In the genomic region with DNA sequence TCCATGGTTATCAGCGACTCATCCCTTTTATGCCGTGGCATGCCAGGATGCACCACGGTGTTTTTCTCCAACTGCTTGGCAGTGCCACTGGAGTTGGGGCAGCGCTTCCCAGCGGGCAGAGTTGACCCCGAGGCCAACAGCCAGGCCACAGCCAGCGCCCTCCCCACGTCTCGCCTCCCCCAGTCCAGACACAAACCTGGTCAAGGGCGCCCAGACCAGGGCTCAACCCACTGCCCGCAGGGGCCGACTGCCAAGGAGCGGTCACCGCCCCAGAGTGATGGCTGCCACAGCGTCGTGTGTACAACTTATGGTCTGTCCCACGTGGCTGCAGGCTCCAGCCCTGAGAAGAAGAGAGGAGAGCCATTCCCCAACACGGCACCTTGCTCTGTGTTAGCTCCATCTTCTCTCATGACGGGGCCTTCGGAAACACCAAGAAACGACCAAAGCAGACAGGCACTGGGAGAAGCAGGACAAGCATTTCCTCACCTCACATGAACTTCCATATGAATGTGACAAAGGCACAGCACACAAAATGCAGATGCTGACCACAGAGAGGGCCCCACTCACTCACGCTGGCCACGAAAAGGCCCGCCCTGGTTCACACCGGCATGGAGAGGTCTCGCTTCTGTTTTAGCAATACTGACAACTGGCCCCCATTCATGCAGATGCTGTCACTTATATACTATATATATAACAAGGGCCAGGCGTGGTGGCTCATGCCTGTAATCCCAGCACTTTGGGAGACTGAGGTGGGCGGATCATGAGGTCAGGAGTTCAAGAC, we compare ENCODE assay signal across 7 cellular contexts. TPM values are rescaled to one million over a fixed set of nuclear protein-coding genes. Genes with fewer than 3 reads are reported as not detected.
DNase-seq lines count a peak whose midpoint lies in the region; ATAC-seq and TF ChIP-seq lines count a peak whose summit lies in the region.

No MANE protein-coding gene starts in this region.

- H3K27me3 Mint-ChIP-seq in CD4-positive, alpha-beta memory T cell: no peaks in the 10 kb centered on the region
- peaks cover 5% of the 10 kb centered on the region for H3K27me3 Mint-ChIP-seq in GM23338 (ENCODE audit: insufficient read depth, low read depth, poor library complexity)
- no peaks in the 10 kb centered on the region for H3K27me3 Mint-ChIP-seq in activated T-helper 2 cell treated with anti-CD3 and anti-CD28 coated beads, Interferon-gamma antibody, Interleukin-2, Interleukin-4, amounts not matched to agents 10 μg/mL and 5 μg/mL and 100 μg/mL, durations not matched to agents 14 hours and 24 hours and 36 hours (ENCODE audit: low read depth)
- H3K27me3 Mint-ChIP-seq in naive thymus-derived CD8-positive, alpha-beta T cell: peaks cover 0 to 3% (median 0%) of the 10 kb centered on the region in 5 donors

- H3K9me3 Mint-ChIP-seq in CD4-positive, alpha-beta memory T cell: peaks cover 0 to 5% (median 0%) of the 10 kb centered on the region in 8 donors
- H3K9me3 Mint-ChIP-seq in GM23338: no peaks in the 10 kb centered on the region
- H3K9me3 Mint-ChIP-seq in activated T-helper 2 cell treated with anti-CD3 and anti-CD28 coated beads, Interferon-gamma antibody, Interleukin-2, Interleukin-4, amounts not matched to agents 10 μg/mL and 5 μg/mL and 100 μg/mL, durations not matched to agents 14 hours and 24 hours and 36 hours: no peaks in the 10 kb centered on the region
- H3K9me3 Mint-ChIP-seq in naive thymus-derived CD8-positive, alpha-beta T cell: peaks cover 0 to 3% (median 0%) of the 10 kb centered on the region in 9 donors

- H3K4me1 ChIP-seq in CD4-positive, alpha-beta memory T cell (ENCODE audit: insufficient read depth, low read length): peaks cover 72% of the 10 kb centered on the region
- H3K4me1 ChIP-seq in GM23338 (ENCODE audit: insufficient read depth) (peaks cover 4% of the 10 kb centered on the region; the same call in 1 of the 2 replicates), psoas muscle (peaks cover 13% of the 10 kb centered on the region)

- peak overlapping the region; percentile 52 for H3K27ac ChIP-seq in CD4-positive, alpha-beta memory T cell (ENCODE audit: low read depth, low read length)
- peak overlapping the region; percentile 55; the same call in 1 of the 2 replicates for H3K27ac ChIP-seq in GM23338 (ENCODE audit: low read depth)
- no peak overlapping the region for H3K27ac ChIP-seq in psoas muscle

- no peaks in the 10 kb centered on the region for H3K9me2 ChIP-seq in GM23338 (ENCODE audit: insufficient read depth)

- H3K4me3 ChIP-seq in CD4-positive, alpha-beta memory T cell (ENCODE audit: low read length in 2 of 2): peak overlapping the region; percentile 14 to 60
- H3K4me3 ChIP-seq in GM23338: no peak overlapping the region
- H3K4me3 ChIP-seq in psoas muscle: no peak overlapping the region

- peaks cover 4 to 10% of the 10 kb centered on the region in 2 donors for H3K36me3 Mint-ChIP-seq in CD4-positive, alpha-beta memory T cell
- H3K36me3 Mint-ChIP-seq in GM23338 (ENCODE audit: low read depth): 0 out of 3 replicates have a peak, but pooled peaks cover 3% of the 10 kb centered on the region
- H3K36me3 Mint-ChIP-seq in activated T-helper 2 cell treated with anti-CD3 and anti-CD28 coated beads, Interferon-gamma antibody, Interleukin-2, Interleukin-4, amounts not matched to agents 10 μg/mL and 5 μg/mL and 100 μg/mL, durations not matched to agents 14 hours and 24 hours and 36 hours (ENCODE audit: low read depth): peaks cover 5% of the 10 kb centered on the region
- peaks cover 0 to 7% (median 2%) of the 10 kb centered on the region in 3 donors for H3K36me3 Mint-ChIP-seq in naive thymus-derived CD8-positive, alpha-beta T cell

- ATAC-seq in GM23338: no peak
- no peak for ATAC-seq in naive thymus-derived CD8-positive, alpha-beta T cell
- no peak for ATAC-seq in GM19351 (IDR thresholded peaks at IDR 0.05; ENCODE audit: unreplicated experiment)
- ATAC-seq in psoas muscle: no peak

- no peak overlapping the region; the same call in 1 of the 2 replicates for H3K4me2 ChIP-seq in GM23338

- H3K4me3 Mint-ChIP-seq in CD4-positive, alpha-beta memory T cell: peak overlapping the region; percentile 69 to 85 (median 80)
- no peak overlapping the region; the same call in 2 of the 3 replicates for H3K4me3 Mint-ChIP-seq in GM23338
- H3K4me3 Mint-ChIP-seq in activated T-helper 2 cell treated with anti-CD3 and anti-CD28 coated beads, Interferon-gamma antibody, Interleukin-2, Interleukin-4, amounts not matched to agents 10 μg/mL and 5 μg/mL and 100 μg/mL, durations not matched to agents 14 hours and 24 hours and 36 hours (ENCODE audit: low read depth): peak overlapping the region; percentile 34
- H3K4me3 Mint-ChIP-seq in naive thymus-derived CD8-positive, alpha-beta T cell: peak overlapping the region; percentile 73 to 88 (median 81)

- H3K9me3 ChIP-seq in CD4-positive, alpha-beta memory T cell (ENCODE audit: control insufficient read depth in 1 of 2, low read length in 2 of 2): no peaks in the 10 kb centered on the region
- H3K9me3 ChIP-seq in psoas muscle: no peaks in the 10 kb centered on the region

- peak overlapping the region; percentile 94 to 99 (median 97) for H3K27ac Mint-ChIP-seq in CD4-positive, alpha-beta memory T cell
- H3K27ac Mint-ChIP-seq in GM23338: no peak overlapping the region
- H3K27ac Mint-ChIP-seq in activated T-helper 2 cell treated with anti-CD3 and anti-CD28 coated beads, Interferon-gamma antibody, Interleukin-2, Interleukin-4, amounts not matched to agents 10 μg/mL and 5 μg/mL and 100 μg/mL, durations not matched to agents 14 hours and 24 hours and 36 hours: peak overlapping the region; percentile 13
- peak overlapping the region; percentile 70 to 98 (median 96) for H3K27ac Mint-ChIP-seq in naive thymus-derived CD8-positive, alpha-beta T cell

- H3F3A ChIP-seq in GM23338 (replicated peaks; ENCODE audit: low read depth): 0 out of 2 replicates have a peak, but pooled peaks cover 3% of the 10 kb centered on the region

- CTCF ChIA-PET in CD4-positive, alpha-beta memory T cell (lab: Charles Lee; ENCODE audit: partially characterized antibody): interaction anchor here (1.0 to 1.3 kb wide), 3 partner anchors 17 to 144 kb away, joined by 3 to 5 read pairs (median 3); a partner anchor contains a TSS

- no peak for TF ChIP-seq CTCF in GM23338 (conservative IDR thresholded peaks at IDR 0.05; ENCODE audit: low read depth in 2 of 2)
- no peak for TF ChIP-seq CTCF in psoas muscle (IDR thresholded peaks at IDR 0.05)

- peaks cover 5% of the 10 kb centered on the region for H3K36me3 ChIP-seq in CD4-positive, alpha-beta memory T cell (ENCODE audit: insufficient read depth, low read length)
- H3K36me3 ChIP-seq in GM23338 (ENCODE audit: insufficient read depth): no peaks in the 10 kb centered on the region
- H3K36me3 ChIP-seq in psoas muscle (ENCODE audit: insufficient read depth in 1 of 2, low read depth in 1 of 2): peaks cover 0 to 5% of the 10 kb centered on the region in 2 donors

- WGBS in psoas muscle, 3 donors: 84 to 87% (median 85%) methylated on average over 28 of the region's 28 CpGs

- POLR2A ChIA-PET in CD4-positive, alpha-beta memory T cell (lab: Charles Lee; ENCODE audit: partially characterized antibody): interaction anchor here (0.6 to 2.0 kb wide), 5 partner anchors 11 to 98 kb away, joined by 3 to 19 read pairs (median 4); a partner anchor contains a TSS
- POLR2A ChIA-PET in naive thymus-derived CD8-positive, alpha-beta T cell (lab: Charles Lee): interaction anchor here (1.0 to 1.8 kb wide), 10 partner anchors 11 to 91 kb away, joined by 3 to 7 read pairs (median 3); a partner anchor contains a TSS

- intact Hi-C loops in CD4-positive, alpha-beta memory T cell (cut with micrococcal nuclease): loop anchor here (2.0 kb wide), 1 partner anchor 27 kb away; a partner anchor contains a TSS
- intact Hi-C loops in activated T-helper 2 cell treated with anti-CD3 and anti-CD28 coated beads, Interferon-gamma antibody, Interleukin-2, Interleukin-4, amounts not matched to agents 10 μg/mL and 5 μg/mL and 100 μg/mL, durations not matched to agents 14 hours and 24 hours and 36 hours (cut with micrococcal nuclease): no loop called here
- intact Hi-C loops in psoas muscle (cut with DNase I): no loop called here

- no peak overlapping the region for H2AFZ ChIP-seq in GM23338

- H3K4me1 Mint-ChIP-seq in CD4-positive, alpha-beta memory T cell: peaks cover 37 to 77% (median 49%) of the 10 kb centered on the region in 4 donors
- H3K4me1 Mint-ChIP-seq in GM23338: peaks cover 17% of the 10 kb centered on the region
- peaks cover 29% of the 10 kb centered on the region for H3K4me1 Mint-ChIP-seq in activated T-helper 2 cell treated with anti-CD3 and anti-CD28 coated beads, Interferon-gamma antibody, Interleukin-2, Interleukin-4, amounts not matched to agents 10 μg/mL and 5 μg/mL and 100 μg/mL, durations not matched to agents 14 hours and 24 hours and 36 hours (ENCODE audit: low read depth)
- H3K4me1 Mint-ChIP-seq in naive thymus-derived CD8-positive, alpha-beta T cell: peaks cover 23 to 77% (median 66%) of the 10 kb centered on the region in 4 donors

- peaks cover 98% of the 10 kb centered on the region for H3K79me2 ChIP-seq in GM23338 (replicated peaks; ENCODE audit: insufficient read depth)

- DNase-seq in CD4-positive, alpha-beta memory T cell: peak in 1 of 5 donors; percentile 19
- DNase-seq in GM23338 (ENCODE audit: low spot score) (no peak), psoas muscle (no peak), NCI-H446 (lab: John Stamatoyannopoulos, UW) (no peak)
- DNase-seq in activated T-helper 2 cell treated with anti-CD3 and anti-CD28 coated beads, Interferon-gamma antibody, Interleukin-2, Interleukin-4, amounts not matched to agents 10 μg/mL and 5 μg/mL and 100 μg/mL, durations not matched to agents 14 hours and 24 hours and 36 hours (ENCODE audit: low spot score): no peak
- DNase-seq in naive thymus-derived CD8-positive, alpha-beta T cell: no peak

- peaks cover 27% of the 10 kb centered on the region for H4K20me1 ChIP-seq in GM23338 (replicated peaks; ENCODE audit: insufficient read depth)

- H3K27me3 ChIP-seq in CD4-positive, alpha-beta memory T cell (ENCODE audit: insufficient read depth, low read length): no peaks in the 10 kb centered on the region
- H3K27me3 ChIP-seq in GM23338 (ENCODE audit: insufficient read depth) (no peaks in the 10 kb centered on the region), psoas muscle (ENCODE audit: insufficient read depth in 3 of 3, low read length in 2 of 3) (no peaks in the 10 kb centered on the region)

RNA-seq across cellular contexts. Expression of a gene that starts 27.0 kb away (rescaled TPM):
- 10 to 100 TPM; 40.3 to 43.0 TPM for total RNA-seq in CD4-positive, alpha-beta memory T cell
- polyA plus RNA-seq in CD4-positive, alpha-beta memory T cell: 1 to 10 TPM in 1 of 2 donors, under 1 TPM in 1; 0.67 to 6.0 TPM
- total RNA-seq in GM23338 (2014; rRNA removed; shearing (Covaris generic)): 50.6 and 54.5 TPM in 2 replicates
- polyA plus RNA-seq in GM23338 (2016; fragmentation: Nextera tagmentation; extraction: Ambion mirVana) (14.3 and 15.0 TPM in 2 replicates), psoas muscle (10 to 100 TPM; 23.5 to 32.3 (median 29.5) TPM)
- total RNA-seq in activated T-helper 2 cell treated with anti-CD3 and anti-CD28 coated beads, Interferon-gamma antibody, Interleukin-2, Interleukin-4, amounts not matched to agents 10 μg/mL and 5 μg/mL and 100 μg/mL, durations not matched to agents 14 hours and 24 hours and 36 hours: 28.1 and 29.1 TPM in 2 replicates
- 10 to 100 TPM; 40.7 to 44.0 TPM for total RNA-seq in naive thymus-derived CD8-positive, alpha-beta T cell
- 1 to 10 TPM; 1.6 to 4.1 (median 2.2) TPM for polyA plus RNA-seq in naive thymus-derived CD8-positive, alpha-beta T cell
- 10 to 100 TPM; 12.1 to 23.2 (median 22.8) TPM for total RNA-seq in psoas muscle

RNA-seq across cellular contexts. Expression of a gene that starts 42.6 kb away (rescaled TPM):
- total RNA-seq in CD4-positive, alpha-beta memory T cell: not detected
- polyA plus RNA-seq in CD4-positive, alpha-beta memory T cell: not detected
- total RNA-seq in GM23338 (2014; rRNA removed; shearing (Covaris generic)): 0.87 TPM in 1 of 2 replicates, not detected in the other
- polyA plus RNA-seq in GM23338 (2016; fragmentation: Nextera tagmentation; extraction: Ambion mirVana) (0.39 and 0.52 TPM in 2 replicates), psoas muscle (under 1 TPM in 2 of 3 donors, not detected in 1; 0.08 to 0.14 TPM)
- not detected in 2 replicates for total RNA-seq in activated T-helper 2 cell treated with anti-CD3 and anti-CD28 coated beads, Interferon-gamma antibody, Interleukin-2, Interleukin-4, amounts not matched to agents 10 μg/mL and 5 μg/mL and 100 μg/mL, durations not matched to agents 14 hours and 24 hours and 36 hours
- under 1 TPM in 1 of 2 experiments, not detected in 1; 0.44 TPM for total RNA-seq in naive thymus-derived CD8-positive, alpha-beta T cell
- not detected for polyA plus RNA-seq in naive thymus-derived CD8-positive, alpha-beta T cell
- under 1 TPM in 1 of 4 donors, not detected in 3; 0.90 TPM for total RNA-seq in psoas muscle

RNA-seq across cellular contexts. Expression of a gene that starts 44.8 kb away (rescaled TPM):
- 10 to 100 TPM; 27.9 to 29.2 TPM for total RNA-seq in CD4-positive, alpha-beta memory T cell
- polyA plus RNA-seq in CD4-positive, alpha-beta memory T cell: 10 to 100 TPM; 58.6 to 59.2 TPM
- total RNA-seq in GM23338 (2014; rRNA removed; shearing (Covaris generic)): 115 and 169 TPM in 2 replicates
- 129 and 135 TPM in 2 replicates for polyA plus RNA-seq in GM23338 (2016; fragmentation: Nextera tagmentation; extraction: Ambion mirVana)
- 92.5 and 92.9 TPM in 2 replicates for total RNA-seq in activated T-helper 2 cell treated with anti-CD3 and anti-CD28 coated beads, Interferon-gamma antibody, Interleukin-2, Interleukin-4, amounts not matched to agents 10 μg/mL and 5 μg/mL and 100 μg/mL, durations not matched to agents 14 hours and 24 hours and 36 hours
- total RNA-seq in naive thymus-derived CD8-positive, alpha-beta T cell: 10 to 100 TPM; 32.4 to 33.3 TPM
- 10 to 100 TPM; 57.4 to 66.6 (median 64.7) TPM for polyA plus RNA-seq in naive thymus-derived CD8-positive, alpha-beta T cell
- 10 to 100 TPM; 55.4 to 68.8 (median 55.9) TPM for total RNA-seq in psoas muscle
- polyA plus RNA-seq in psoas muscle: 100 to 1,000 TPM in 1 of 3 donors, 10 to 100 TPM in 2; 67.1 to 126 (median 86.8) TPM

RNA-seq across cellular contexts. Expression of a gene that starts 45.2 kb away (rescaled TPM):
- total RNA-seq in CD4-positive, alpha-beta memory T cell: under 1 TPM in 1 of 2 experiments, not detected in 1; 0.96 TPM
- not detected for polyA plus RNA-seq in CD4-positive, alpha-beta memory T cell
- 1.0 and 1.2 TPM in 2 replicates for total RNA-seq in GM23338 (2014; rRNA removed; shearing (Covaris generic))
- polyA plus RNA-seq in GM23338 (2016; fragmentation: Nextera tagmentation; extraction: Ambion mirVana) (0.24 and 0.78 TPM in 2 replicates), psoas muscle (under 1 TPM; 0.12 to 0.28 (median 0.13) TPM)
- total RNA-seq in activated T-helper 2 cell treated with anti-CD3 and anti-CD28 coated beads, Interferon-gamma antibody, Interleukin-2, Interleukin-4, amounts not matched to agents 10 μg/mL and 5 μg/mL and 100 μg/mL, durations not matched to agents 14 hours and 24 hours and 36 hours: 0.82 TPM in 1 of 2 replicates, not detected in the other
- under 1 TPM in 1 of 2 experiments, not detected in 1; 0.68 TPM for total RNA-seq in naive thymus-derived CD8-positive, alpha-beta T cell
- polyA plus RNA-seq in naive thymus-derived CD8-positive, alpha-beta T cell: not detected
- 1 to 10 TPM in 1 of 4 donors, under 1 TPM in 2, not detected in 1; 0.59 to 4.1 (median 0.69) TPM for total RNA-seq in psoas muscle

RNA-seq across cellular contexts. Expression of a gene that starts 49.8 kb away (rescaled TPM):
- under 1 TPM in 1 of 2 experiments, not detected in 1; 0.44 TPM for total RNA-seq in CD4-positive, alpha-beta memory T cell
- not detected for polyA plus RNA-seq in CD4-positive, alpha-beta memory T cell
- total RNA-seq in GM23338 (2014; rRNA removed; shearing (Covaris generic)): 0.58 and 1.8 TPM in 2 replicates
- polyA plus RNA-seq in GM23338 (2016; fragmentation: Nextera tagmentation; extraction: Ambion mirVana) (0.38 and 0.74 TPM in 2 replicates), psoas muscle (under 1 TPM; 0.20 to 0.69 (median 0.46) TPM)
- total RNA-seq in activated T-helper 2 cell treated with anti-CD3 and anti-CD28 coated beads, Interferon-gamma antibody, Interleukin-2, Interleukin-4, amounts not matched to agents 10 μg/mL and 5 μg/mL and 100 μg/mL, durations not matched to agents 14 hours and 24 hours and 36 hours: 0.30 and 0.46 TPM in 2 replicates
- not detected for total RNA-seq in naive thymus-derived CD8-positive, alpha-beta T cell
- not detected for polyA plus RNA-seq in naive thymus-derived CD8-positive, alpha-beta T cell
- total RNA-seq in psoas muscle: 1 to 10 TPM in 3 of 4 donors, under 1 TPM in 1; 0.92 to 2.6 (median 1.3) TPM

Comparison
In these comparisons a context has a peak if more than half of its experiments do, and no peak if none do; other contexts are left out.
1. H3K4me3 ChIP-seq: peak in CD4-positive, alpha-beta memory T cell (2 of 2); none in GM23338 (single experiment) and psoas muscle (single experiment).